In genomic region chr3:94258851-94259250, GRCh38 we compare ENCODE assay signal across 24 cellular contexts.
"Had no signal": no experiment of that assay in that cellular context is flagged by ENCODE, and none has a peak within 500 bp of the region (broad histone marks: within the 10 kb centered on the region; RNA-seq: fewer than 3 reads in every experiment).

No MANE protein-coding gene starts in this region.

- H3K27ac ChIP-seq: ascending aorta, breast epithelium, coronary artery, dorsolateral prefrontal cortex, epithelial cell of prostate, esophagus squamous epithelium had no signal

- H3K4me1 ChIP-seq: ascending aorta, breast epithelium, esophagus squamous epithelium had no signal

- H3K9me3 ChIP-seq: ascending aorta, breast epithelium, esophagus squamous epithelium had no signal

- DNase-seq: activated CD4-positive, alpha-beta memory T cell treated with anti-CD3 and anti-CD28 coated beads, Interleukin-2, amount 10 ng/mL, durations not matched to agents 7 days and 5 days; activated CD4-positive, alpha-beta T cell treated with anti-CD3 and anti-CD28 coated beads for 36 hours; activated CD4-positive, alpha-beta T cell treated with anti-CD3 and anti-CD28 coated beads, Interleukin-2, amount 10 ng/mL, durations not matched to agents 7 days and 5 days; activated CD4-positive, alpha-beta T cell treated with anti-CD3 and anti-CD28 coated beads, Interleukin-2, amount 50 U/mL, for 4 hours; activated CD4-positive, CD25-positive, alpha-beta regulatory T cell; activated CD4-positive, CD25-positive, alpha-beta regulatory T cell treated with anti-CD3 and anti-CD28 coated beads, Interleukin-2, amount 50 U/mL, for 72 hours; activated CD8-positive, alpha-beta memory T cell treated with anti-CD3 and anti-CD28 coated beads, Interleukin-2, amount 50 U/mL, for 48 hours; activated gamma-delta T cell; activated naive CD4-positive, alpha-beta T cell; activated naive CD4-positive, alpha-beta T cell treated with anti-CD3 and anti-CD28 coated beads, Interleukin-2, amount 10 ng/mL, durations not matched to agents 7 days and 5 days; activated naive CD8-positive, alpha-beta T cell treated with anti-CD3 and anti-CD28 coated beads, Interleukin-2, amount 10 ng/mL, durations not matched to agents 7 days and 5 days; activated T-cell treated with anti-CD3 and anti-CD28 coated beads for 4 hours; activated T-cell treated with anti-CD3 and anti-CD28 coated beads, Interleukin-2, amount 50 U/mL, for 24 hours; activated T-cell treated with anti-CD3 and anti-CD28 coated beads, Interleukin-2, amount 50 U/mL, for 72 hours; dorsolateral prefrontal cortex; effector memory CD4-positive, alpha-beta T cell; esophagus squamous epithelium; head of caudate nucleus; T-helper 2 cell had no signal

- H3K36me3 ChIP-seq: ascending aorta, breast epithelium, esophagus squamous epithelium had no signal

- ATAC-seq: activated CD4-positive, alpha-beta T cell treated with anti-CD3 and anti-CD28 coated beads for 36 hours; activated naive CD4-positive, alpha-beta T cell treated with anti-CD3 and anti-CD28 coated beads, Interleukin-2, amount 50 U/mL, for 72 hours; activated T-cell treated with anti-CD3 and anti-CD28 coated beads, Interleukin-2, amount 50 U/mL, for 72 hours had no signal

- H3K27me3 ChIP-seq: ascending aorta, breast epithelium, esophagus squamous epithelium had no signal

- H3K4me3 ChIP-seq: ascending aorta, breast epithelium, coronary artery, dorsolateral prefrontal cortex, esophagus squamous epithelium had no signal
